ENCODE assay signal across 8 cellular contexts in genomic region chr2:24972315-24972958, GRCh38. TPM values are rescaled to one million over a fixed set of nuclear protein-coding genes. Genes with fewer than 3 reads are reported as not detected.
DNase-seq lines count a peak whose midpoint lies in the region; ATAC-seq and TF ChIP-seq lines count a peak whose summit lies in the region.

No MANE protein-coding gene starts in this region.

- H3K9me3 Mint-ChIP-seq in activated CD4-positive, alpha-beta T cell treated with anti-CD3 and anti-CD28 coated beads for 36 hours (ENCODE audit: low read depth): no peaks in the 10 kb centered on the region

- H3K4me1 Mint-ChIP-seq in activated CD4-positive, alpha-beta T cell treated with anti-CD3 and anti-CD28 coated beads for 36 hours: peaks cover 17% of the 10 kb centered on the region

- H3K27me3 Mint-ChIP-seq in activated CD4-positive, alpha-beta T cell treated with anti-CD3 and anti-CD28 coated beads for 36 hours: no peaks in the 10 kb centered on the region

- peak overlapping the region; percentile 86 for H3K4me3 Mint-ChIP-seq in activated CD4-positive, alpha-beta T cell treated with anti-CD3 and anti-CD28 coated beads for 36 hours

- DNase-seq in GM06990 (ENCODE audit: extremely low read depth, insufficient read length) (no peak), NCI-H1092 (lab: John Stamatoyannopoulos, UW) (peak; percentile 2), dorsolateral prefrontal cortex (peak in 3 of 10 donors; percentile 21 to 51 (median 39)), lung microvascular endothelial cell (ENCODE audit: low read depth in 2 of 2) (peak; percentile 64 to 77)
- peak; percentile 63 for DNase-seq in activated CD4-positive, alpha-beta T cell treated with anti-CD3 and anti-CD28 coated beads for 36 hours
- peak; percentile 51 for DNase-seq in stimulated activated CD8-positive, alpha-beta memory T cell treated with anti-CD3 and anti-CD28 coated beads, Interleukin-4, amount 100 ng/mL, for 48 hours

- no peak for ATAC-seq in activated CD4-positive, alpha-beta T cell treated with anti-CD3 and anti-CD28 coated beads for 36 hours
- ATAC-seq in GM21515 (IDR thresholded peaks at IDR 0.05; ENCODE audit: unreplicated experiment): no peak
- no peak for ATAC-seq in GM21737 (IDR thresholded peaks at IDR 0.05; ENCODE audit: unreplicated experiment)

- peak overlapping the region; percentile 99 for H3K27ac Mint-ChIP-seq in activated CD4-positive, alpha-beta T cell treated with anti-CD3 and anti-CD28 coated beads for 36 hours

- no peaks in the 10 kb centered on the region for H3K27me3 ChIP-seq in GM06990 (replicated peaks; ENCODE audit: control insufficient read depth, insufficient read depth, low read length)
- H3K27me3 ChIP-seq in dorsolateral prefrontal cortex: no peaks in the 10 kb centered on the region

- H3K27ac ChIP-seq in dorsolateral prefrontal cortex: peak overlapping the region; percentile 96 to 100 (median 99)

- H3K36me3 ChIP-seq in GM06990 (ENCODE audit: control insufficient read depth, insufficient read depth, low read length): no peaks in the 10 kb centered on the region

- TF ChIP-seq CTCF in GM06990 (IDR thresholded peaks at IDR 0.05; ENCODE audit: insufficient read depth, low read length, poor library complexity, severe bottlenecking) (no peak), dorsolateral prefrontal cortex (IDR thresholded peaks at IDR 0.05 in 54 of 56, conservative IDR thresholded peaks at IDR 0.05 in 2 of 56; ENCODE audit: low read depth in 1 of 56, partially characterized antibody in 56 of 56) (peak in 1 of 56 donors; percentile 9)

- intact Hi-C loops in activated CD4-positive, alpha-beta T cell treated with anti-CD3 and anti-CD28 coated beads for 36 hours (cut with DNase I, micrococcal nuclease): loop anchor here (1.0 to 5.0 kb wide), 10 partner anchors 70 to 1270 kb away; partner anchors contain the start of genes ATAD2B (in 1 of the 2), EFR3B (in 1 of the 2), HADHA (in 1 of the 2) and HADHB (in 1 of the 2)
- intact Hi-C loops in dorsolateral prefrontal cortex (cut with DNase I): loop anchor here (1.0 to 5.0 kb wide), 5 partner anchors 50 to 157 kb away; partner anchors contain the start of genes ADCY3 (in 2 of the 2) and EFR3B (in 1 of the 2)

- peak overlapping the region; percentile 79 for H3K4me3 ChIP-seq in GM06990 (replicated peaks; ENCODE audit: low read depth, low read length)
- H3K4me3 ChIP-seq in dorsolateral prefrontal cortex: peak overlapping the region; percentile 61 to 98 (median 91)

- CTCF ChIA-PET in activated CD4-positive, alpha-beta T cell treated with anti-CD3 and anti-CD28 coated beads for 36 hours (lab: Charles Lee): interaction anchor here (0.7 to 2.2 kb wide), 9 partner anchors 27 to 404 kb away, joined by 3 to 25 read pairs (median 4); no protein-coding TSS in a partner anchor

- POLR2A ChIA-PET in activated CD4-positive, alpha-beta T cell treated with anti-CD3 and anti-CD28 coated beads for 36 hours (lab: Charles Lee): interaction anchor here (0.5 to 1.0 kb wide), 5 partner anchors 10 to 821 kb away, joined by 3 to 4 read pairs (median 3); no protein-coding TSS in a partner anchor

- H3K36me3 Mint-ChIP-seq in activated CD4-positive, alpha-beta T cell treated with anti-CD3 and anti-CD28 coated beads for 36 hours (ENCODE audit: low read depth): peaks cover 1% of the 10 kb centered on the region

RNA-seq across cellular contexts. Expression of gene DNAJC27, which starts 0.7 kb away (rescaled TPM):
- 1 to 10 TPM; 5.9 to 6.6 TPM for total RNA-seq in activated CD4-positive, alpha-beta T cell treated with anti-CD3 and anti-CD28 coated beads for 36 hours
- total RNA-seq in dorsolateral prefrontal cortex (10 to 100 TPM; 10.6 to 31.2 (median 20.7) TPM), lung microvascular endothelial cell (0.87 and 1.6 TPM in 2 replicates)

RNA-seq across cellular contexts. Expression of gene ADCY3, which starts 52.4 kb away (rescaled TPM):
- total RNA-seq in activated CD4-positive, alpha-beta T cell treated with anti-CD3 and anti-CD28 coated beads for 36 hours: 10 to 100 TPM; 59.5 to 92.8 TPM
- 100 to 1,000 TPM in 39 of 120 experiments, 10 to 100 TPM in 81; 67.4 to 150 (median 95.0) TPM for total RNA-seq in dorsolateral prefrontal cortex
- total RNA-seq in lung microvascular endothelial cell: 5.2 and 15.5 TPM in 2 replicates
